Comparison of ENCODE assay signal across 12 cellular contexts in the genomic region with DNA sequence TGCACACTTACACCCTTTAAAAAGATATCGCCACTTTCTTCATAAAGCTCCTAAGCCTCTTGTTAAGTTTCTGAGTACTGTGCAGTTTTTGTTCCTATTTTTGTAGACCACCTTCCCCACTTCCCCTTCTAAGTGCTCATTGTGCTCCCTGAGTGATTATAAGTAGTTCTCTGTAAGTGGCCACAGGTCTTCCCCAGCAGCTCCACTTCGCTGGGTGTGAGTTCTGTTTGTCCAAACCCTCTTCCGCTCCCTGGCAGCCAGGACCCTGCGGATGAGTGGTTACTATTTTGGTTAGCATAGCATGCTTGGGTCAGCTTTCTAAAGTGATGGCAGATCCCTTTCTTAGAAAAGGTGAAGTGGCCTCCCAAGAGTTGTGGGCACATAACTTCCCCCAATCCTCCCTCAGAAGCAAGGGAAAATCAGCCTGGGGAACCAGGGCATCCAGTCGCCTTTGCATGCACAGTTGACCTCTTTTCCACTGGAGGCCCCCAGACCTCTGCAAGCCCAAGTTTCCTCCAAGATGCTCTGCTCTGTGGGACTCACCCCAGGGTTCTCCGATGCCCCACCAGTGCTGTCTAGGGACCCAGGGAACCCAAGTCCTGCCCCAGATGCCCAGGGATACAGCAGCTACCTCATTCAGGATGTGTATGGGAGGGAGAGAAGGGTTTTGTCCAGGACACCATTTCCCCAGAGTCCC.
DNase-seq lines count a peak whose midpoint lies in the region; ATAC-seq and TF ChIP-seq lines count a peak whose summit lies in the region.
"Had no signal": no experiment of that assay in that cellular context is flagged by ENCODE, and none has a peak within 500 bp of the region (broad histone marks: within the 10 kb centered on the region; RNA-seq: fewer than 3 reads in every experiment).

No MANE protein-coding gene starts in this region.

- H3K27me3 Mint-ChIP-seq in WTC11 (ENCODE audit: low read depth): no peaks in the 10 kb centered on the region; the same call in 1 of the 2 replicates

- H3K27ac ChIP-seq in BLaER1 (peak overlapping the region; percentile 87), prostate gland (no peak overlapping the region)
- H3K27ac ChIP-seq: thoracic aorta had no signal

- peak overlapping the region; percentile 31; the same call in 1 of the 2 replicates for H3K4me3 ChIP-seq in BLaER1
- H3K4me3 ChIP-seq in prostate gland: no peak overlapping the region
- H3K4me3 ChIP-seq: skin epidermis, thoracic aorta had no signal

- TF ChIP-seq CTCF in WTC11 (IDR thresholded peaks at IDR 0.05) (no peak), prostate gland (IDR thresholded peaks at IDR 0.05) (no peak)

- no peak for TF ChIP-seq POLR2A in prostate gland (IDR thresholded peaks at IDR 0.05)

- H3K36me3 ChIP-seq in BLaER1 (no peaks in the 10 kb centered on the region), prostate gland (no peaks in the 10 kb centered on the region)
- H3K36me3 ChIP-seq: thoracic aorta had no signal

- peaks cover 58% of the 10 kb centered on the region for H3K4me1 Mint-ChIP-seq in WTC11

- DNase-seq in WTC11 (ENCODE audit: low spot score): no peak
- DNase-seq in globus pallidus (ENCODE audit: low spot score): no peak
- DNase-seq in stimulated activated CD4-positive, alpha-beta T cell treated with anti-CD3 and anti-CD28 coated beads, Interleukin-1b, Interleukin-23, amount 100 ng/mL, for 48 hours: no peak
- DNase-seq in D341Med (ENCODE audit: low spot score): no peak
- no peak for DNase-seq in prostate gland (ENCODE audit: low spot score)
- DNase-seq: central memory CD4-positive, alpha-beta T cell; NCI-H446 treated with DMSO at 0.1 percent for 48 hours had no signal

- H3K27ac Mint-ChIP-seq in WTC11: 0 out of 2 replicates have a peak overlapping the region, but pooled peaks have one; percentile 34

- H3K4me3 Mint-ChIP-seq in WTC11: no peak overlapping the region

- H3K4me1 ChIP-seq in BLaER1 (peaks cover 100% of the 10 kb centered on the region), prostate gland (replicated peaks) (no peaks in the 10 kb centered on the region)

- ATAC-seq in GM19467 (IDR thresholded peaks at IDR 0.05; ENCODE audit: unreplicated experiment) (peak; percentile 68), HG03135 (IDR thresholded peaks at IDR 0.05; ENCODE audit: unreplicated experiment) (peak; percentile 56), WTC11 (no peak)

- CTCF ChIA-PET in WTC11 (lab: Charles Lee): interaction anchor here (1.1 to 1.2 kb wide), 2 partner anchors 10 to 83 kb away, joined by 3 read pairs; no protein-coding TSS in a partner anchor

- no peaks in the 10 kb centered on the region for H3K27me3 ChIP-seq in BLaER1
- H3K27me3 ChIP-seq in prostate gland (replicated peaks; ENCODE audit: insufficient read depth): no peaks in the 10 kb centered on the region

- 86% methylated on average over 6 of the region's 6 CpGs for WGBS in prostate gland

- POLR2A ChIA-PET in WTC11 (lab: Charles Lee): no interaction called here

- intact Hi-C loops in prostate gland (cut with DNase I): no loop called here

- no peaks in the 10 kb centered on the region for H3K9me3 ChIP-seq in BLaER1
- no peaks in the 10 kb centered on the region for H3K9me3 ChIP-seq in prostate gland
- H3K9me3 ChIP-seq: thoracic aorta had no signal

- no peaks in the 10 kb centered on the region for H3K36me3 Mint-ChIP-seq in WTC11

- no peaks in the 10 kb centered on the region for H3K9me3 Mint-ChIP-seq in WTC11

- H3K9ac ChIP-seq in BLaER1: peak overlapping the region; percentile 47; the same call in 1 of the 2 replicates

- no peaks in the 10 kb centered on the region for H4K20me1 ChIP-seq in BLaER1

- H3K4me2 ChIP-seq in BLaER1: peak overlapping the region; percentile 94

TF ChIP-seq in WTC11, 78 proteins besides CTCF, POLR2A, EP300 and RAD21:
- TF ChIP-seq ETV6 (CRISPR knock-in tag; IDR thresholded peaks at IDR 0.05) (no peak), MXD4 (CRISPR knock-in tag; IDR thresholded peaks at IDR 0.05; ENCODE audit: borderline replicate concordance) (no peak), CBFB (CRISPR knock-in tag; IDR thresholded peaks at IDR 0.05; ENCODE audit: low read depth) (no peak)
TF ChIP-seq in WTC11: peak in this region for 0.
